ENCODE assay signal across 9 cellular contexts in the genomic region with DNA sequence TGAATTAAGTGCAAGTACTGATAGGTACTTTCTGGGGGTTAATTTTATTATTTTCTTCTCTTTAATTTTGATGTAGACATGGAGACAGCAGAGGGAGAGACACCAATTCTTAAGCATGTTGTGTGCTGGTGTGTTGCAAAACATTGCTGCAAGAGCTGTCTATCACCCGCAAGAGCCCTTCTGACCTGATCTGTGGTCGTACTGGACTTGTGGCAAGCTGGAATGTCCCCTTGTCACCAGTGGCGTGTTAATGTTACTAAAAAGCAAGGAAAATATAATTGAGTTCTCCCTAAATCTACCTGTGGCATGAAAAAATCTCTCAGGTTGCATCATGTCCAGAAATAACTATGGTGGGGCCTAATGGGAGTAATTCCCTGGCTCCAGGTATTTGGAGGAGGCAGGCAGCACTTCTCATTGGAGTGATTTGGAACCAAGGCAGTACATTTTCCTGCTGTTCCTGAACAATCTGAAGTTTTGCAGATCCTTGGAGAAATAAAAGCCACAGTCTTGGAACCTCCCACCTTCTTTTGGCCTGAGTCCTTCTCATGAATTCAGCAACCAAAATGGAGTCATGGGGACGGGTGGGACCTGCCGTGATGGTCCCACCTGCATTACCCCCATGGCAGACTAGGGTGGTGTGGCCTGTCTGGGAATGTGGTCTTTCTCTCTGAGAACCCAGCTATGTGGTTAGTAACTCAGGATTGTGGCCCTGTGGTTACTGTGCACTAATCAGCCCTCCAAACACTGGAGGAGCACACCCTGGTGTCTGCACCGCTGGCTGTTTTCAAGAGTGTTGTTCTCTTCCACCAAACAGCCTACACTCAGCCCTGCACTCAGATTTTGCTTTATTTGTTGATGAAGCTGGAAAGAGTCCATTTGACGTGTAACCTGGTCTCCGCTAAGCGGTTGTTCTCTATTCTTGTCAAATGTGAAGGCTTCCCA. TPM values are rescaled to one million over a fixed set of nuclear protein-coding genes. Genes with fewer than 3 reads are reported as not detected.
DNase-seq lines count a peak whose midpoint lies in the region; ATAC-seq and TF ChIP-seq lines count a peak whose summit lies in the region.
"Had no signal": no experiment of that assay in that cellular context is flagged by ENCODE, and none has a peak within 500 bp of the region (broad histone marks: within the 10 kb centered on the region; RNA-seq: fewer than 3 reads in every experiment).

No MANE protein-coding gene starts in this region.

- no peak overlapping the region for H3K4me3 ChIP-seq in right cardiac atrium (ENCODE audit: low read length)
- no peak overlapping the region for H3K4me3 ChIP-seq in right atrium auricular region
- H3K4me3 ChIP-seq in fibroblast of lung (replicated peaks in 1 of 4; ENCODE audit: control extremely low read depth in 1 of 4, insufficient read depth in 1 of 4, low read depth in 3 of 4, low read length in 4 of 4): no peak overlapping the region

- H3K4me1 ChIP-seq in right cardiac atrium (ENCODE audit: control insufficient read depth, insufficient read depth, low read length) (peaks cover 20% of the 10 kb centered on the region), right atrium auricular region (peaks cover 0 to 56% of the 10 kb centered on the region in 2 donors), fibroblast of lung (ENCODE audit: control insufficient read depth, extremely low read depth, insufficient read depth, low read length) (peaks cover 9% of the 10 kb centered on the region)

- TF ChIP-seq CTCF in right atrium auricular region (IDR thresholded peaks at IDR 0.05): no peak
- TF ChIP-seq CTCF in fibroblast of lung (conservative IDR thresholded peaks at IDR 0.05 in 1 of 2, IDR thresholded peaks at IDR 0.05 in 1 of 2; ENCODE audit: low read depth in 1 of 2, low read length in 2 of 2): no peak

- intact Hi-C loops in right cardiac atrium (cut with DNase I): no loop called here

- peak in 1 of 3 donors; percentile 32 for DNase-seq in right cardiac atrium
- no peak for DNase-seq in right atrium auricular region (ENCODE audit: low spot score)
- peak; percentile 30 for DNase-seq in RPMI8226
- DNase-seq in fibroblast of lung (ENCODE audit: low read depth in 2 of 2): peak; percentile 45 to 85
- DNase-seq in globus pallidus (ENCODE audit: low spot score): no peak
- no peak for DNase-seq in SW 1271 (lab: John Stamatoyannopoulos, UW)
- DNase-seq: activated CD4-positive, CD25-positive, alpha-beta regulatory T cell had no signal

- no peak overlapping the region for H3K9ac ChIP-seq in fibroblast of lung (ENCODE audit: insufficient read depth, low read length)

- no peak overlapping the region for H3K4me2 ChIP-seq in fibroblast of lung (ENCODE audit: extremely low read depth, insufficient read depth, low read length)

- H3K27me3 ChIP-seq in right cardiac atrium (ENCODE audit: control insufficient read depth, insufficient read depth) (no peaks in the 10 kb centered on the region), right atrium auricular region (no peaks in the 10 kb centered on the region), fibroblast of lung (ENCODE audit: control insufficient read depth, insufficient read depth, low read length) (no peaks in the 10 kb centered on the region)

- no peak overlapping the region for H2AFZ ChIP-seq in fibroblast of lung (ENCODE audit: low read length)

- H3K9me3 ChIP-seq in right cardiac atrium (ENCODE audit: control insufficient read depth, low read length) (no peaks in the 10 kb centered on the region), right atrium auricular region (no peaks in the 10 kb centered on the region), fibroblast of lung (ENCODE audit: control insufficient read depth, insufficient read depth, low read depth, low read length) (no peaks in the 10 kb centered on the region)

- WGBS in right cardiac atrium: 82% methylated on average over 9 of the region's 9 CpGs

- H3K36me3 ChIP-seq in right atrium auricular region: no peaks in the 10 kb centered on the region
- H3K36me3 ChIP-seq in fibroblast of lung (ENCODE audit: control insufficient read depth, insufficient read depth, low read length): peaks cover 3% of the 10 kb centered on the region

- H4K20me1 ChIP-seq in fibroblast of lung (ENCODE audit: control insufficient read depth, extremely low read depth, insufficient read depth, low read length): no peaks in the 10 kb centered on the region

- H3K27ac ChIP-seq in right cardiac atrium (ENCODE audit: low read length) (peak overlapping the region; percentile 50), right atrium auricular region (peak overlapping the region in 1 of 2 donors; percentile 26), fibroblast of lung (ENCODE audit: insufficient read depth, low read length) (no peak overlapping the region)

- ATAC-seq in right cardiac atrium: no peak
- ATAC-seq in HG02970 (IDR thresholded peaks at IDR 0.05; ENCODE audit: low FRiP score, unreplicated experiment): no peak
- no peak for ATAC-seq in GM21390 (IDR thresholded peaks at IDR 0.05; ENCODE audit: unreplicated experiment)

- H3K79me2 ChIP-seq in fibroblast of lung (ENCODE audit: control insufficient read depth, insufficient read depth, low read length): peaks cover 49% of the 10 kb centered on the region

RNA-seq across cellular contexts. Expression of a gene that starts 57.4 kb away (rescaled TPM):
- 10 to 100 TPM; 36.8 to 45.5 (median 40.5) TPM for total RNA-seq in right cardiac atrium
- 27.4 TPM for polyA plus RNA-seq in right cardiac atrium
- total RNA-seq in right atrium auricular region: 10 to 100 TPM; 29.9 to 39.5 TPM
- 61.6 and 106 TPM in 2 replicates for total RNA-seq in fibroblast of lung
- 111 and 115 TPM in 2 replicates for polyA plus RNA-seq in fibroblast of lung
- polyA plus RNA-seq in fibroblast of lung (2012): 124 and 130 TPM in 2 replicates
- 76.1 and 79.5 TPM in 2 replicates for polyA minus RNA-seq in fibroblast of lung (ENCODE audit: low replicate concordance)

Comparison
In these comparisons a context has a peak if more than half of its experiments do, and no peak if none do; other contexts are left out.
1. DNase-seq: peak in RPMI8226 (single experiment) and fibroblast of lung (2 of 2); none in right atrium auricular region (single experiment), globus pallidus (single experiment) and SW 1271 (0 of 2).